8 cellular contexts compared by ENCODE assay signal in the genomic region with DNA sequence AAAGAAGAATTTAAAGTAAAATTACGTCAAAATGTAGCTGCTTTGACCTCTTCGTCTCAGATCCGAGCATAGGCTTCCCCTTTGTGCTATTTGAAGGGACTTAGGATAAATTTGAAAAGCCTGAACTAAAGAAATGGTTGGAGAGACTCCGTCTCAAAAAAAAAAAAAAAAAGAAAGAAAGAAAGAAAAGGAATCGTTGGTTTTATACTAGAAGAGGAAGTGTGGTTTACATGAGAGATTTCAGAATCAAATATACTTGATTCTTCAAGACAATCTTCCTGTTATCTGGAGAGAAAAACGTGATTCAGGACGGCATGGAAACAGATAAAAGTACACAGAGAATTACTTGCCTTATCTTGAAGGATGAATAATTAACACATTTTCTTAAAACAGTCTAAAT. TPM values are rescaled to one million over a fixed set of nuclear protein-coding genes. Genes with fewer than 3 reads are reported as not detected.
DNase-seq lines count a peak whose midpoint lies in the region; ATAC-seq and TF ChIP-seq lines count a peak whose summit lies in the region.

No MANE protein-coding gene starts in this region.

- H3K36me3 ChIP-seq in heart left ventricle (no peaks in the 10 kb centered on the region), urinary bladder (ENCODE audit: insufficient read depth) (peaks cover 1% of the 10 kb centered on the region)

- peaks cover 23% of the 10 kb centered on the region for H3K9me3 Mint-ChIP-seq in memory B cell

- H3K9me3 ChIP-seq in heart left ventricle, result peaks cover 0 to 55% (median 11%) of the 10 kb centered on the region in 12 donors

- peaks cover 35% of the 10 kb centered on the region for H3K4me1 Mint-ChIP-seq in memory B cell

- H3K27me3 ChIP-seq in heart left ventricle, result no peaks in the 10 kb centered on the region

- H3K36me3 Mint-ChIP-seq in memory B cell, result peaks cover 26% of the 10 kb centered on the region

- H3K4me3 ChIP-seq in heart left ventricle, result peak overlapping the region; percentile 47 to 91 (median 74)
- peak overlapping the region; percentile 78 for H3K4me3 ChIP-seq in astrocyte of the cerebellum (ENCODE audit: low read depth, low read length)
- H3K4me3 ChIP-seq in urinary bladder (ENCODE audit: low read depth, low read length), result peak overlapping the region; percentile 76

- H3K27ac ChIP-seq in heart left ventricle (peak overlapping the region in 11 of 12 donors; percentile 63 to 83 (median 78)), urinary bladder (ENCODE audit: low read depth) (no peak overlapping the region)

- DNase-seq in heart left ventricle (no peak), cardiac septum (ENCODE audit: low spot score) (no peak), astrocyte of the cerebellum (ENCODE audit: low read depth) (no peak), memory B cell (ENCODE audit: low spot score in 2 of 2) (no peak), GDM1 (lab: John Stamatoyannopoulos, UW) (no peak)
- DNase-seq in effector CD8-positive, alpha-beta T cell (lab: John Stamatoyannopoulos, UW), result no peak

- TF ChIP-seq POLR2A in heart left ventricle (IDR thresholded peaks at IDR 0.05), result no peak

- TF ChIP-seq CTCF in heart left ventricle (IDR thresholded peaks at IDR 0.05), result no peak
- no peak for TF ChIP-seq CTCF in astrocyte of the cerebellum (IDR thresholded peaks at IDR 0.05; ENCODE audit: low read depth, low read length, missing control alignments)

- intact Hi-C loops in heart left ventricle (cut with DNase I) (loop anchor here in 3 of 10 donors (5.0 to 10.0 kb wide), 2 partner anchors 52 to 59 kb away; a partner anchor contains a TSS), cardiac septum (cut with DNase I) (loop anchor here (2.0 kb wide), 1 partner anchor 34 kb away; a partner anchor contains a TSS)

- 3 to 4% (median 4%) methylated on average over 7 of the region's 7 CpGs for WGBS in heart left ventricle, 4 donors
- 3% methylated on average over 7 of the region's 7 CpGs for WGBS in urinary bladder

- in situ Hi-C loops in astrocyte of the cerebellum (cut with HindIII; ENCODE audit: low sequenced_read_pairs), result loop anchor here (5.0 kb wide), 1 partner anchor 34 kb away; no protein-coding TSS in a partner anchor

- no peaks in the 10 kb centered on the region for H3K27me3 Mint-ChIP-seq in memory B cell

- no peak for ATAC-seq in heart left ventricle
- ATAC-seq in memory B cell (ENCODE audit: low read depth), result no peak
- ATAC-seq in GM18909 (IDR thresholded peaks at IDR 0.05; ENCODE audit: poor library complexity, unreplicated experiment), result no peak

- H3K4me1 ChIP-seq in heart left ventricle (peaks cover 0 to 28% (median 8%) of the 10 kb centered on the region in 12 donors), urinary bladder (ENCODE audit: insufficient read depth) (no peaks in the 10 kb centered on the region)

- peak overlapping the region; percentile 95 for H3K27ac Mint-ChIP-seq in memory B cell

- peak overlapping the region; percentile 98 for H3K4me3 Mint-ChIP-seq in memory B cell

RNA-seq across cellular contexts. Expression of a gene that starts 0.5 kb away (rescaled TPM):
- total RNA-seq in heart left ventricle (10 to 100 TPM in 7 of 9 donors, 1 to 10 TPM in 2; 6.4 to 35.2 (median 19.7) TPM), cardiac septum (23.9 TPM), urinary bladder (45.3 TPM)
- polyA plus RNA-seq in heart left ventricle (10 to 100 TPM in 1 of 2 donors, 1 to 10 TPM in 1; 4.7 to 11.0 TPM), urinary bladder (9.8 TPM)

RNA-seq across cellular contexts. Expression of a gene that starts 34.2 kb away (rescaled TPM):
- total RNA-seq in heart left ventricle (10 to 100 TPM in 5 of 9 donors, 1 to 10 TPM in 4; 3.9 to 17.5 (median 11.0) TPM), cardiac septum (11.2 TPM), urinary bladder (33.3 TPM)
- polyA plus RNA-seq in heart left ventricle (10 to 100 TPM; 10.3 to 17.0 TPM), urinary bladder (7.2 TPM)

RNA-seq across cellular contexts. Expression of a gene that starts 59.6 kb away (rescaled TPM):
- total RNA-seq in heart left ventricle (10 to 100 TPM in 3 of 9 donors, 1 to 10 TPM in 6; 4.2 to 14.4 (median 9.2) TPM), cardiac septum (10.1 TPM), urinary bladder (23.4 TPM)
- polyA plus RNA-seq in heart left ventricle (1 to 10 TPM; 1.4 to 4.5 TPM), urinary bladder (2.3 TPM)
